34 cellular contexts compared by ENCODE assay signal in genomic region chr13:29494520-29494919, GRCh38.
"Had no signal": no experiment of that assay in that cellular context is flagged by ENCODE, and none has a peak within 500 bp of the region (broad histone marks: within the 10 kb centered on the region; RNA-seq: fewer than 3 reads in every experiment).

No MANE protein-coding gene starts in this region.

- H3K4me1 ChIP-seq: adrenal gland had no signal

- H3K9me3 ChIP-seq: adrenal gland, body of pancreas had no signal

- H3K27ac Mint-ChIP-seq: activated CD4-positive, alpha-beta memory T cell treated with anti-CD3 and anti-CD28 coated beads, Interleukin-2, amount 10 ng/mL, durations not matched to agents 7 days and 5 days; activated CD4-positive, alpha-beta T cell treated with anti-CD3 and anti-CD28 coated beads for 36 hours; activated CD4-positive, alpha-beta T cell treated with anti-CD3 and anti-CD28 coated beads, Interleukin-2, amount 10 ng/mL, durations not matched to agents 7 days and 5 days; activated naive CD8-positive, alpha-beta T cell treated with anti-CD3 and anti-CD28 coated beads for 36 hours; activated naive CD8-positive, alpha-beta T cell treated with anti-CD3 and anti-CD28 coated beads, Interleukin-2, amount 50 U/mL, for 24 hours; activated T-cell treated with anti-CD3 and anti-CD28 coated beads, Interleukin-2, amount 50 U/mL, for 24 hours; activated T-cell treated with anti-CD3 and anti-CD28 coated beads, Interleukin-2, amount 50 U/mL, for 72 hours; activated T-helper 17 cell treated with anti-CD3 and anti-CD28 coated beads, Interleukin-2, amount 50 U/mL, for 72 hours; endodermal cell; T-helper 17 cell; T-helper 2 cell treated with Interferon-gamma antibody and Interleukin-4, amounts not matched to agents 5 μg/mL and 100 μg/mL, for 36 hours had no signal

- H3K27me3 Mint-ChIP-seq: dendritic cell treated with granulocyte-macrophage colony-stimulating factor and Interleukin-4, amounts not matched to agents 40 ng/mL and 50 ng/mL, for 4 days had no signal

- DNase-seq: activated CD4-positive, alpha-beta memory T cell treated with anti-CD3 and anti-CD28 coated beads, Interleukin-2, amount 10 ng/mL, durations not matched to agents 7 days and 5 days; activated CD4-positive, alpha-beta T cell treated with anti-CD3 and anti-CD28 coated beads for 36 hours; activated CD4-positive, alpha-beta T cell treated with anti-CD3 and anti-CD28 coated beads, Interleukin-2, amount 10 ng/mL, durations not matched to agents 7 days and 5 days; activated CD4-positive, alpha-beta T cell treated with anti-CD3 and anti-CD28 coated beads, Interleukin-2, amount 50 U/mL, for 4 hours; activated CD4-positive, CD25-positive, alpha-beta regulatory T cell; activated CD8-positive, alpha-beta memory T cell treated with anti-CD3 and anti-CD28 coated beads, Interleukin-2, amount 50 U/mL, for 48 hours; activated effector memory CD4-positive, alpha-beta T cell treated with Interleukin-2 at 50 U/mL for 16 hours; activated gamma-delta T cell treated with Interleukin-2 at 50 U/mL for 16 hours; activated naive CD4-positive, alpha-beta T cell treated with anti-CD3 and anti-CD28 coated beads, Interleukin-2, amount 50 U/mL, for 16 hours; activated naive CD4-positive, alpha-beta T cell treated with Interleukin-2 at 50 U/mL for 16 hours; activated naive CD8-positive, alpha-beta T cell treated with anti-CD3 and anti-CD28 coated beads for 36 hours; activated naive CD8-positive, alpha-beta T cell treated with anti-CD3 and anti-CD28 coated beads, Interleukin-2, amount 50 U/mL, for 24 hours; activated T-cell treated with anti-CD3 and anti-CD28 coated beads for 4 hours; activated T-cell treated with anti-CD3 and anti-CD28 coated beads, Interleukin-2, amount 50 U/mL, for 24 hours; activated T-cell treated with anti-CD3 and anti-CD28 coated beads, Interleukin-2, amount 50 U/mL, for 72 hours; amygdala; aorta; central memory CD4-positive, alpha-beta T cell; cerebellar nuclear complex; effector memory CD4-positive, alpha-beta T cell; endodermal cell; foreskin fibroblast; T-helper 1 cell; T-helper 17 cell; T1000; WERI-Rb-1 had no signal

- H3K27ac ChIP-seq: adrenal gland, body of pancreas, coronary artery, dorsolateral prefrontal cortex, WERI-Rb-1 had no signal

- H3K27me3 ChIP-seq: adrenal gland, body of pancreas, dorsolateral prefrontal cortex had no signal

- ATAC-seq: activated CD4-positive, alpha-beta T cell treated with anti-CD3 and anti-CD28 coated beads for 36 hours; activated naive CD8-positive, alpha-beta T cell treated with anti-CD3 and anti-CD28 coated beads, Interleukin-2, amount 50 U/mL, for 24 hours; activated T-cell treated with anti-CD3 and anti-CD28 coated beads, Interleukin-2, amount 50 U/mL, for 72 hours; activated T-helper 17 cell treated with anti-CD3 and anti-CD28 coated beads, Interleukin-2, amount 50 U/mL, for 72 hours; body of pancreas; esophagus mucosa had no signal

- H3K4me3 ChIP-seq: adrenal gland, body of pancreas, coronary artery, dorsolateral prefrontal cortex had no signal

- H3K9me3 Mint-ChIP-seq: activated CD4-positive, alpha-beta memory T cell treated with anti-CD3 and anti-CD28 coated beads, Interleukin-2, amount 10 ng/mL, durations not matched to agents 7 days and 5 days; activated CD4-positive, alpha-beta T cell treated with anti-CD3 and anti-CD28 coated beads, Interleukin-2, amount 10 ng/mL, durations not matched to agents 7 days and 5 days; activated naive CD8-positive, alpha-beta T cell treated with anti-CD3 and anti-CD28 coated beads for 36 hours; activated naive CD8-positive, alpha-beta T cell treated with anti-CD3 and anti-CD28 coated beads, Interleukin-2, amount 50 U/mL, for 24 hours; activated T-cell treated with anti-CD3 and anti-CD28 coated beads, Interleukin-2, amount 50 U/mL, for 24 hours; activated T-cell treated with anti-CD3 and anti-CD28 coated beads, Interleukin-2, amount 50 U/mL, for 72 hours; activated T-helper 17 cell treated with anti-CD3 and anti-CD28 coated beads, Interleukin-2, amount 50 U/mL, for 72 hours; dendritic cell treated with granulocyte-macrophage colony-stimulating factor and Interleukin-4, amounts not matched to agents 40 ng/mL and 50 ng/mL, for 4 days; endodermal cell; T-helper 2 cell treated with Interferon-gamma antibody and Interleukin-4, amounts not matched to agents 5 μg/mL and 100 μg/mL, for 36 hours had no signal

- H3K36me3 Mint-ChIP-seq: activated naive CD8-positive, alpha-beta T cell treated with anti-CD3 and anti-CD28 coated beads for 36 hours had no signal

- H3K36me3 ChIP-seq: adrenal gland, WERI-Rb-1 had no signal

- H3K4me3 Mint-ChIP-seq: activated CD4-positive, alpha-beta memory T cell treated with anti-CD3 and anti-CD28 coated beads, Interleukin-2, amount 10 ng/mL, durations not matched to agents 7 days and 5 days; activated CD4-positive, alpha-beta T cell treated with anti-CD3 and anti-CD28 coated beads for 36 hours; activated CD4-positive, alpha-beta T cell treated with anti-CD3 and anti-CD28 coated beads, Interleukin-2, amount 10 ng/mL, durations not matched to agents 7 days and 5 days; activated naive CD8-positive, alpha-beta T cell treated with anti-CD3 and anti-CD28 coated beads for 36 hours; activated naive CD8-positive, alpha-beta T cell treated with anti-CD3 and anti-CD28 coated beads, Interleukin-2, amount 50 U/mL, for 24 hours; activated T-cell treated with anti-CD3 and anti-CD28 coated beads, Interleukin-2, amount 50 U/mL, for 24 hours; activated T-cell treated with anti-CD3 and anti-CD28 coated beads, Interleukin-2, amount 50 U/mL, for 72 hours; activated T-helper 17 cell treated with anti-CD3 and anti-CD28 coated beads, Interleukin-2, amount 50 U/mL, for 72 hours; dendritic cell treated with granulocyte-macrophage colony-stimulating factor and Interleukin-4, amounts not matched to agents 40 ng/mL and 50 ng/mL, for 4 days; endodermal cell; T-helper 17 cell; T-helper 2 cell treated with Interferon-gamma antibody and Interleukin-4, amounts not matched to agents 5 μg/mL and 100 μg/mL, for 36 hours had no signal
